12 cellular contexts compared by ENCODE assay signal in the genomic region with DNA sequence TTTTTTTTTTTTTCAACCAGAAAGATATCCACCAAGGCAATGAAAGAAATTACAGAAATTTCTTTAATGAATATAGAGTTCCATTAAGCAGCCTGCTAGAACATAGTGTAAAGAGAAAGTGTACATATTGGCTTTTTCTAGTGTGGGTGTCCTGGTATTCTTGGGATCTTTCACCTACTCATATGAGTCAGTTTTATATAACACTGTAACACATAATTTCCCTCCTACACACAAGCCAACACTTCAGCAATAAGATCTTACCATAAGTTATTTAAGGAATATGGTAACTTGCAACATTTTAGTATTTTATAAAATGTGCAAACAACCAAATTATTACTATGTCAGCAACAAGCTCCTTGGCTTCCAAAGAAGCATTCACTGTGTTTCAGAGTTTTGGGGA. TPM values are rescaled to one million over a fixed set of nuclear protein-coding genes. Genes with fewer than 3 reads are reported as not detected.
DNase-seq lines count a peak whose midpoint lies in the region; ATAC-seq and TF ChIP-seq lines count a peak whose summit lies in the region.
"Had no signal": no experiment of that assay in that cellular context is flagged by ENCODE, and none has a peak within 500 bp of the region (broad histone marks: within the 10 kb centered on the region; RNA-seq: fewer than 3 reads in every experiment).

No MANE protein-coding gene starts in this region.

- H3K9me3 Mint-ChIP-seq in nephron progenitor cell: no peaks in the 10 kb centered on the region
- no peaks in the 10 kb centered on the region for H3K9me3 Mint-ChIP-seq in chondrocyte (ENCODE audit: low read depth)
- H3K9me3 Mint-ChIP-seq in CD4-positive, alpha-beta T cell: no peaks in the 10 kb centered on the region

- H3K4me3 Mint-ChIP-seq in nephron progenitor cell (no peak overlapping the region), chondrocyte (ENCODE audit: unreplicated experiment) (no peak overlapping the region)
- H3K4me3 Mint-ChIP-seq in CD4-positive, alpha-beta T cell: no peak overlapping the region
- H3K4me3 Mint-ChIP-seq: CD14-positive monocyte had no signal

- H3K4me2 ChIP-seq in osteoblast (ENCODE audit: insufficient read depth, low read length): no peak overlapping the region
- H3K4me2 ChIP-seq: A549 had no signal

- no peak overlapping the region for H3K4me3 ChIP-seq in HEK293 (ENCODE audit: low read depth, low read length)
- no peak overlapping the region for H3K4me3 ChIP-seq in fibroblast of mammary gland (ENCODE audit: control insufficient read depth, low read depth, low read length)
- no peak overlapping the region for H3K4me3 ChIP-seq in osteoblast (ENCODE audit: insufficient read depth, low read length)
- H3K4me3 ChIP-seq: A549, GM12878 had no signal

- no peak overlapping the region for H3K27ac ChIP-seq in HEK293 (ENCODE audit: extremely low read depth, low read depth, low read length)
- no peak overlapping the region for H3K27ac ChIP-seq in osteoblast (ENCODE audit: low read depth, low read length)
- no peak overlapping the region for H3K27ac ChIP-seq in CD4-positive, alpha-beta T cell (ENCODE audit: low read depth, low read length)
- H3K27ac ChIP-seq: A549 had no signal

- H3K27me3 Mint-ChIP-seq in nephron progenitor cell (ENCODE audit: low read depth, poor library complexity): no peaks in the 10 kb centered on the region
- H3K27me3 Mint-ChIP-seq in chondrocyte (ENCODE audit: low read depth): no peaks in the 10 kb centered on the region
- no peaks in the 10 kb centered on the region for H3K27me3 Mint-ChIP-seq in CD4-positive, alpha-beta T cell

- POLR2A ChIA-PET in HEK293 (lab: Yijun Ruan, JAX): no interaction called here
- POLR2A ChIA-PET in CD4-positive, alpha-beta T cell (lab: Charles Lee): no interaction called here

- no peaks in the 10 kb centered on the region for H4K20me1 ChIP-seq in osteoblast (ENCODE audit: insufficient read depth, low read length)

- intact Hi-C loops in CD4-positive, alpha-beta T cell (cut with DNase I, micrococcal nuclease): loop anchor here (5.0 to 10.0 kb wide), 3 partner anchors 124 to 469 kb away; no protein-coding TSS in a partner anchor

- CTCF ChIA-PET in HEK293 (lab: Yijun Ruan, JAX): interaction anchor here (0.6 to 0.8 kb wide), 3 partner anchors 115 to 238 kb away, joined by 3 to 5 read pairs (median 3); no protein-coding TSS in a partner anchor
- CTCF ChIA-PET in CD4-positive, alpha-beta T cell (lab: Charles Lee): no interaction called here

- H2AFZ ChIP-seq in osteoblast (ENCODE audit: low read length): no peak overlapping the region

- no peaks in the 10 kb centered on the region for H3K79me2 ChIP-seq in osteoblast (ENCODE audit: insufficient read depth, low read length)

- H3K36me3 ChIP-seq in HEK293 (ENCODE audit: control insufficient read depth in 2 of 2, insufficient read depth in 1 of 2, low read length in 2 of 2) (no peaks in the 10 kb centered on the region; a peak in 1 of 3 replicates), osteoblast (ENCODE audit: insufficient read depth, low read length) (no peaks in the 10 kb centered on the region)

- no peak for ATAC-seq in CD4-positive, alpha-beta T cell (ENCODE audit: poor library complexity)
- ATAC-seq: A549, GM12878 had no signal

- no peaks in the 10 kb centered on the region for H3K9me3 ChIP-seq in HEK293 (ENCODE audit: control insufficient read depth, insufficient read depth, low read depth, low read length)
- H3K9me3 ChIP-seq in osteoblast (ENCODE audit: low read depth, low read length): no peaks in the 10 kb centered on the region
- no peaks in the 10 kb centered on the region for H3K9me3 ChIP-seq in CD4-positive, alpha-beta T cell (ENCODE audit: control insufficient read depth, low read length)
- H3K9me3 ChIP-seq: A549 had no signal

- H3K36me3 Mint-ChIP-seq in nephron progenitor cell (ENCODE audit: low read depth) (peaks cover 6% of the 10 kb centered on the region), chondrocyte (ENCODE audit: low read depth) (no peaks in the 10 kb centered on the region)
- no peaks in the 10 kb centered on the region for H3K36me3 Mint-ChIP-seq in CD4-positive, alpha-beta T cell (ENCODE audit: low read depth)
- H3K36me3 Mint-ChIP-seq: CD14-positive monocyte had no signal

- H3K4me1 Mint-ChIP-seq in nephron progenitor cell: no peaks in the 10 kb centered on the region
- peaks cover 3% of the 10 kb centered on the region for H3K4me1 Mint-ChIP-seq in chondrocyte (ENCODE audit: low read depth)
- no peaks in the 10 kb centered on the region for H3K4me1 Mint-ChIP-seq in CD4-positive, alpha-beta T cell (ENCODE audit: low read depth)
- H3K4me1 Mint-ChIP-seq: CD14-positive monocyte had no signal

- TF ChIP-seq CTCF in HEK293 (tag by site-specific recombination; IDR thresholded peaks at IDR 0.05) (no peak), fibroblast of mammary gland (conservative IDR thresholded peaks at IDR 0.05; ENCODE audit: control insufficient read depth, insufficient read depth, low read depth, low read length) (no peak), osteoblast (IDR thresholded peaks at IDR 0.05; ENCODE audit: extremely low read depth, low read depth, low read length) (no peak), nephron progenitor cell (IDR thresholded peaks at IDR 0.05) (no peak), chondrocyte (IDR thresholded peaks at IDR 0.05) (no peak), GM20000 (IDR thresholded peaks at IDR 0.05; ENCODE audit: extremely low read depth, missing control alignments) (no peak)
- TF ChIP-seq CTCF in CD4-positive, alpha-beta T cell (IDR thresholded peaks at IDR 0.05): no peak

- H3K27ac Mint-ChIP-seq in nephron progenitor cell (no peak overlapping the region), chondrocyte (ENCODE audit: unreplicated experiment) (no peak overlapping the region)
- no peak overlapping the region for H3K27ac Mint-ChIP-seq in CD4-positive, alpha-beta T cell

- no peaks in the 10 kb centered on the region for H3K4me1 ChIP-seq in HEK293 (ENCODE audit: control insufficient read depth, insufficient read depth, low read length)
- no peaks in the 10 kb centered on the region for H3K4me1 ChIP-seq in osteoblast (ENCODE audit: insufficient read depth, low read length)
- H3K4me1 ChIP-seq: A549 had no signal

- DNase-seq in fibroblast of mammary gland (ENCODE audit: low read depth): peak; percentile 22
- peak; percentile 59 for DNase-seq in osteoblast (ENCODE audit: insufficient read length, low spot score, missing footprints)
- no peak for DNase-seq in nephron progenitor cell
- no peak for DNase-seq in chondrocyte (ENCODE audit: low spot score)
- no peak for DNase-seq in CD4-positive, alpha-beta T cell
- DNase-seq in GM20000 (ENCODE audit: low spot score): no peak
- DNase-seq: IMR-90, KBM-7 had no signal

- no peaks in the 10 kb centered on the region for H3K27me3 ChIP-seq in osteoblast (ENCODE audit: insufficient read depth, low read length)
- H3K27me3 ChIP-seq in CD4-positive, alpha-beta T cell (ENCODE audit: control insufficient read depth, insufficient read depth, low read length): no peaks in the 10 kb centered on the region

TF ChIP-seq in HEK293, 187 proteins besides CTCF, POLR2A, EP300 and RAD21:
- TF ChIP-seq SALL2 (tag by site-specific recombination; IDR thresholded peaks at IDR 0.05; ENCODE audit: borderline replicate concordance) (no peak), ZFHX2 (tag by site-specific recombination; conservative IDR thresholded peaks at IDR 0.05) (0 out of 2 replicates have a peak, but pooled peaks have one; percentile 10), ZNF514 (tag by site-specific recombination; IDR thresholded peaks at IDR 0.05) (no peak), ZNF654 (tag by site-specific recombination; IDR thresholded peaks at IDR 0.05; ENCODE audit: low read depth) (no peak)
TF ChIP-seq in HEK293: peak in this region for 1.

RNA-seq across cellular contexts. Expression of gene ZRANB3, which starts 59.9 kb away (rescaled TPM):
- total RNA-seq in osteoblast (9.0 and 10.9 TPM in 2 replicates), chondrocyte (5.9 to 10.1 TPM (median 7.0 TPM) in 3 replicates)
- 1 to 10 TPM; 3.9 to 4.2 TPM for total RNA-seq in CD4-positive, alpha-beta T cell

Comparison
In these comparisons a context has a peak if more than half of its experiments do, and no peak if none do; other contexts are left out.
1. DNase-seq: peak in fibroblast of mammary gland (single experiment) and osteoblast (single experiment); none in nephron progenitor cell (single experiment), chondrocyte (single experiment), CD4-positive, alpha-beta T cell (0 of 10) and GM20000 (single experiment).